ENCODE assay signal across 8 cellular contexts in the genomic region with DNA sequence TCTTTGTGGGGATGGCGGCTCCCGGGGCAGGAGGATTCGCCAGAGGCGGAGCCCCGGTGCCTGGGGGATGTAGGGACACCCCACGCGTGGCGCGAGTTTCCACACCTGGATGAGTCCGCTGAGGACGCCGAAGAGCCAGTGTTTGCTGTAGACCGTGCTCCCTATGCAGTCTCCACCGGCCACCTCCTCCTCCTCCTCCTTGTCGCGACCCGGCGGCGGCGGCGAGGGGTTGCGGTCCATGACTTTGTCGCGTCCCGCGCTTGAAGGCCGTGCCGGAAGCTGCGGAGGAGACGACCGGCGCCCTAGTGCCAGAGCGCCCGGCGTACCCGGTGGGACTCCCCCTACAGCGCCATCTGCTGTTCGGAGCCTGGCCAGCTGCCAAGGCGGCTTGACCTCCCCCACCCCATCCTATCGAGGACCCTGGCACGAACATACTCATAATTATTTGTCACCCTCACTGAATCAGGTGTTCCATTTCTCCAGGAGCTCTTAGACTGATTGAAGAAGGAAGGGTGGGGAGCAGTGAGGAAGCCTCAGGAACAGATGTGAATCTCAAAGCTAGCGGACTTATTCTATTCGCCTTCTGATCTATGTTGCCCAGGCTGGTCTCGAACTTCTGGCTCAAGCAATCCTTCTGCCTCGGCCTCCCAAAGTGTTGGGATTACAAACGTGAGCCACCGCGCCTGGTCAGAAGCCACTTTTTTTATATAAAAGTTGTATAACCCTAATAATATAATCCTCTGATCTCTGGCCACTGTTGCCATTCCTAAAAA. TPM values are rescaled to one million over a fixed set of nuclear protein-coding genes. Genes with fewer than 3 reads are reported as not detected.
DNase-seq lines count a peak whose midpoint lies in the region; ATAC-seq and TF ChIP-seq lines count a peak whose summit lies in the region.

A gene with protein sequence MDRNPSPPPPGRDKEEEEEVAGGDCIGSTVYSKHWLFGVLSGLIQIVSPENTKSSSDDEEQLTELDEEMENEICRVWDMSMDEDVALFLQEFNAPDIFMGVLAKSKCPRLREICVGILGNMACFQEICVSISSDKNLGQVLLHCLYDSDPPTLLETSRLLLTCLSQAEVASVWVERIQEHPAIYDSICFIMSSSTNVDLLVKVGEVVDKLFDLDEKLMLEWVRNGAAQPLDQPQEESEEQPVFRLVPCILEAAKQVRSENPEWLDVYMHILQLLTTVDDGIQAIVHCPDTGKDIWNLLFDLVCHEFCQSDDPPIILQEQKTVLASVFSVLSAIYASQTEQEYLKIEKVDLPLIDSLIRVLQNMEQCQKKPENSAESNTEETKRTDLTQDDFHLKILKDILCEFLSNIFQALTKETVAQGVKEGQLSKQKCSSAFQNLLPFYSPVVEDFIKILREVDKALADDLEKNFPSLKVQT (minus strand): TSS at position 281 of the 773 bp plus-strand sequence. CDS start 41 bp downstream, at position 240.

- H3K36me3 ChIP-seq in OCI-LY7 (ENCODE audit: insufficient read depth, low read length) (peaks cover 33% of the 10 kb centered on the region), muscle layer of duodenum (ENCODE audit: control insufficient read depth in 1 of 2, insufficient read depth in 2 of 2, low read length in 2 of 2) (peaks cover 6 to 24% of the 10 kb centered on the region in 2 donors)

- peaks cover 31% of the 10 kb centered on the region for H3K79me2 ChIP-seq in OCI-LY7 (ENCODE audit: insufficient read depth, low read depth, low read length)

- DNase-seq in DMS153 treated with DMSO at 0.1 percent for 48 hours (lab: John Stamatoyannopoulos, UW; ENCODE audit: unreplicated experiment), result peak; percentile 79
- peak; percentile 86 for DNase-seq in HuH-7.5 (ENCODE audit: low spot score)
- DNase-seq in OCI-LY7 (ENCODE audit: low spot score), result peak; percentile 93
- peak; percentile 85 for DNase-seq in activated T-cell treated with anti-CD3 and anti-CD28 coated beads for 4 hours
- DNase-seq in stimulated activated CD8-positive, alpha-beta memory T cell treated with anti-CD3 and anti-CD28 coated beads, Interleukin-7, amount 100 ng/mL, for 24 hours (ENCODE audit: low read depth), result peak; percentile 86

- peak; percentile 92 for TF ChIP-seq CTCF in OCI-LY7 (conservative IDR thresholded peaks at IDR 0.05; ENCODE audit: low read length)

- BruUV-seq in OCI-LY7 (replicated peaks; lab: Mats Ljungman, UMichigan), result no TSS peak

- peak; percentile 95 for ATAC-seq in GM21526 (IDR thresholded peaks at IDR 0.05; ENCODE audit: low FRiP score, unreplicated experiment)
- peak; percentile 87 for ATAC-seq in esophagus mucosa

- no peaks in the 10 kb centered on the region for H3K9me2 ChIP-seq in OCI-LY7 (ENCODE audit: insufficient read depth, low read length)

- peak within 1 kb of the TSS; percentile 33 for H3K27ac ChIP-seq in OCI-LY7 (ENCODE audit: low read depth, low read length, poor library complexity, severe bottlenecking)
- H3K27ac ChIP-seq in muscle layer of duodenum (ENCODE audit: low read length), result peak within 1 kb of the TSS; percentile 31

- POLR2A ChIA-PET in OCI-LY7 (lab: Charles Lee), result interaction anchor here (0.8 to 1.3 kb wide), 3 partner anchors 9 to 92 kb away, joined by 3 to 8 read pairs (median 5); no protein-coding TSS in a partner anchor

- no peaks in the 10 kb centered on the region for H3K27me3 ChIP-seq in muscle layer of duodenum (ENCODE audit: low read depth, low read length)

- H3K4me1 ChIP-seq in OCI-LY7 (ENCODE audit: insufficient read depth, low read length, poor library complexity, severe bottlenecking), result peaks cover 34% of the 10 kb centered on the region
- H3K4me1 ChIP-seq in muscle layer of duodenum (ENCODE audit: control insufficient read depth in 1 of 2, insufficient read depth in 2 of 2, low read length in 2 of 2), result peaks cover 0 to 16% of the 10 kb centered on the region in 2 donors

- H3K4me3 ChIP-seq in OCI-LY7 (ENCODE audit: low read depth, low read length, poor library complexity, severe bottlenecking) (peak within 1 kb of the TSS; percentile 99), muscle layer of duodenum (ENCODE audit: low read depth in 1 of 2, low read length in 2 of 2) (peak within 1 kb of the TSS; percentile 86 to 95)

- CTCF ChIA-PET in OCI-LY7 (lab: Charles Lee; ENCODE audit: unreplicated experiment), result interaction anchor here (0.6 to 1.3 kb wide), 2 partner anchors 9 to 25 kb away, joined by 4 to 12 read pairs; no protein-coding TSS in a partner anchor

- peak within 1 kb of the TSS; percentile 93 for H2AFZ ChIP-seq in OCI-LY7 (ENCODE audit: low read length)

- peak within 1 kb of the TSS; percentile 83 for H3K4me2 ChIP-seq in OCI-LY7 (ENCODE audit: low read length)

- H4K20me1 ChIP-seq in OCI-LY7 (ENCODE audit: insufficient read depth, low read length), result no peaks in the 10 kb centered on the region

- intact Hi-C loops in OCI-LY7 (cut with micrococcal nuclease; ENCODE audit: unreplicated experiment), result loop anchor here (1.0 to 5.0 kb wide), 3 partner anchors 94 to 131 kb away; partner anchors contain the start of genes SAA4 and SERGEF

- H3K9me3 ChIP-seq in OCI-LY7 (ENCODE audit: low read length) (no peaks in the 10 kb centered on the region), muscle layer of duodenum (ENCODE audit: control insufficient read depth in 1 of 2, low read length in 2 of 2) (no peaks in the 10 kb centered on the region)

RNA-seq across cellular contexts. Expression of the gene that starts here (rescaled TPM):
- 32.2 and 40.0 TPM in 2 replicates for total RNA-seq in OCI-LY7 (2014; rRNA removed; shearing (Covaris generic))
- total RNA-seq in OCI-LY7 (2022) (46.4 and 52.3 TPM in 2 replicates), esophagus mucosa (10.4 TPM)

Comparison
In these comparisons a context has a peak if more than half of its experiments do, and no peak if none do; other contexts are left out.
1. Peak in every context shown above with its lines: DNase-seq, ATAC-seq, H3K4me3 ChIP-seq and H3K27ac ChIP-seq.